Comparison of ENCODE assay signal across 1 cellular context in genomic region chr11:73866586-73866996, GRCh38.
TF ChIP-seq lines count a peak whose summit lies in the region.

No MANE protein-coding gene starts in this region.

TF ChIP-seq in GM12878, 131 proteins besides CTCF, POLR2A, EP300 and RAD21 (continued from another document):
- TF ChIP-seq BCL3 (IDR thresholded peaks at IDR 0.05; ENCODE audit: borderline replicate concordance, insufficient read depth, low read depth, low read length, poor library complexity, severe bottlenecking) (peak; percentile 70), SUZ12 (IDR thresholded peaks at IDR 0.05; ENCODE audit: unreplicated experiment) (no peak), ATF7 (IDR thresholded peaks at IDR 0.05; ENCODE audit: low read depth) (no peak), RELA (IDR thresholded peaks at IDR 0.05; ENCODE audit: borderline replicate concordance, partially characterized antibody) (no peak), BHLHE40 (IDR thresholded peaks at IDR 0.05; ENCODE audit: borderline replicate concordance in 1 of 2, low read depth in 2 of 2, low read length in 1 of 2) (no peak), PBX3 (IDR thresholded peaks at IDR 0.05; ENCODE audit: insufficient replicate concordance, low read depth, low read length) (peak; percentile 23)
